Comparison of ENCODE assay signal across 8 cellular contexts in genomic region chr1:181152892-181153633, GRCh38.
A peak's percentile ranks its signal among the peaks of the same experiment; 100 is the strongest.
DNase-seq lines count a peak whose midpoint lies in the region; ATAC-seq and TF ChIP-seq lines count a peak whose summit lies in the region.
"Had no signal": no experiment of that assay in that cellular context is flagged by ENCODE, and none has a peak within 500 bp of the region (broad histone marks: within the 10 kb centered on the region; RNA-seq: fewer than 3 reads in every experiment).

No MANE protein-coding gene starts in this region.

- H3K9ac ChIP-seq in OCI-LY3 (ENCODE audit: low read length): peak overlapping the region; percentile 41; the same call in 1 of the 2 replicates

- H3K4me1 Mint-ChIP-seq in neural crest cell: peaks cover 5% of the 10 kb centered on the region
- H3K4me1 Mint-ChIP-seq in Caco-2 (ENCODE audit: low read depth, unreplicated experiment): peaks cover 20% of the 10 kb centered on the region

- peak overlapping the region; percentile 88 for H3K4me2 ChIP-seq in OCI-LY3 (ENCODE audit: low read length)

- no peaks in the 10 kb centered on the region for H3K27me3 Mint-ChIP-seq in neural crest cell (ENCODE audit: low read depth)
- H3K27me3 Mint-ChIP-seq in Caco-2 (ENCODE audit: insufficient read depth, unreplicated experiment): no peaks in the 10 kb centered on the region
- H3K27me3 Mint-ChIP-seq: activated naive CD4-positive, alpha-beta T cell treated with anti-CD3 and anti-CD28 coated beads, Interleukin-2, amount 50 U/mL, for 24 hours had no signal

- H3K36me3 Mint-ChIP-seq in neural crest cell (ENCODE audit: low read depth) (no peaks in the 10 kb centered on the region), Caco-2 (ENCODE audit: insufficient read depth, unreplicated experiment) (no peaks in the 10 kb centered on the region)
- H3K36me3 Mint-ChIP-seq: activated naive CD4-positive, alpha-beta T cell treated with anti-CD3 and anti-CD28 coated beads, Interleukin-2, amount 50 U/mL, for 24 hours had no signal

- H3K9me3 Mint-ChIP-seq in neural crest cell: no peaks in the 10 kb centered on the region
- peaks cover 10% of the 10 kb centered on the region for H3K9me3 Mint-ChIP-seq in Caco-2 (ENCODE audit: unreplicated experiment)
- H3K9me3 Mint-ChIP-seq: activated naive CD4-positive, alpha-beta T cell treated with anti-CD3 and anti-CD28 coated beads, Interleukin-2, amount 50 U/mL, for 24 hours had no signal

- no peak overlapping the region for H3K27ac ChIP-seq in OCI-LY3 (ENCODE audit: low read length)
- peak overlapping the region; percentile 63 to 87 (median 83) for H3K27ac ChIP-seq in esophagus squamous epithelium

- no peak overlapping the region for H3K4me3 Mint-ChIP-seq in neural crest cell
- no peak overlapping the region for H3K4me3 Mint-ChIP-seq in Caco-2 (ENCODE audit: unreplicated experiment)
- H3K4me3 Mint-ChIP-seq: activated naive CD4-positive, alpha-beta T cell treated with anti-CD3 and anti-CD28 coated beads, Interleukin-2, amount 50 U/mL, for 24 hours had no signal

- CTCF ChIA-PET in Caco-2 (lab: Charles Lee): no interaction called here

- POLR2A ChIA-PET in Caco-2 (lab: Charles Lee): no interaction called here

- H3K9me3 ChIP-seq in OCI-LY3 (ENCODE audit: insufficient read depth, low read length) (no peaks in the 10 kb centered on the region; the same call in 1 of the 2 replicates), esophagus squamous epithelium (no peaks in the 10 kb centered on the region), Caco-2 (peaks cover 12% of the 10 kb centered on the region; the same call in 1 of the 2 replicates)

- intact Hi-C loops in esophagus squamous epithelium (cut with DNase I): no loop called here
- intact Hi-C loops in Caco-2 (cut with micrococcal nuclease; ENCODE audit: unreplicated experiment): no loop called here

- no peaks in the 10 kb centered on the region for H3K79me2 ChIP-seq in OCI-LY3 (ENCODE audit: low read length)

- peak; percentile 75 for ATAC-seq in GM18868 (IDR thresholded peaks at IDR 0.05; ENCODE audit: unreplicated experiment)
- ATAC-seq in HG02970 (IDR thresholded peaks at IDR 0.05; ENCODE audit: low FRiP score, unreplicated experiment): peak; percentile 44

- H3K4me3 ChIP-seq in OCI-LY3 (ENCODE audit: low read length): peak overlapping the region; percentile 60
- no peak overlapping the region for H3K4me3 ChIP-seq in esophagus squamous epithelium
- no peak overlapping the region for H3K4me3 ChIP-seq in Caco-2 (ENCODE audit: low read depth, low read length)

- no TSS peak for BruUV-seq in Caco-2 (replicated peaks; lab: Mats Ljungman, UMichigan)

- WGBS in esophagus squamous epithelium, 2 donors: 22 to 43% methylated on average over 12 to 14 of the region's 16 CpGs

- H3K27ac Mint-ChIP-seq in neural crest cell (ENCODE audit: unreplicated experiment) (peak overlapping the region; percentile 46), Caco-2 (ENCODE audit: unreplicated experiment) (no peak overlapping the region)
- H3K27ac Mint-ChIP-seq: activated naive CD4-positive, alpha-beta T cell treated with anti-CD3 and anti-CD28 coated beads, Interleukin-2, amount 50 U/mL, for 24 hours had no signal

- H3K36me3 ChIP-seq in OCI-LY3 (replicated peaks; ENCODE audit: low read depth, low read length) (no peaks in the 10 kb centered on the region), esophagus squamous epithelium (no peaks in the 10 kb centered on the region), Caco-2 (ENCODE audit: control insufficient read depth, insufficient read depth, low read length) (no peaks in the 10 kb centered on the region)

- TF ChIP-seq CTCF in OCI-LY3 (IDR thresholded peaks at IDR 0.05; ENCODE audit: low read depth, low read length) (peak; percentile 59), esophagus squamous epithelium (IDR thresholded peaks at IDR 0.05) (peak in 3 of 6 experiments; percentile 16 to 34 (median 22)), neural crest cell (conservative IDR thresholded peaks at IDR 0.05) (peak; percentile 38), Caco-2 (IDR thresholded peaks at IDR 0.05; ENCODE audit: insufficient read depth in 1 of 2, low read depth in 1 of 2, low read length in 1 of 2, severe bottlenecking in 1 of 2, unreplicated experiment in 1 of 2) (no peak)

- DNase-seq in esophagus squamous epithelium (lab: John Stamatoyannopoulos, UW): no peak
- no peak for DNase-seq in neural crest cell (ENCODE audit: low read depth, low spot score)
- no peak for DNase-seq in effector CD4-positive, alpha-beta T cell
- DNase-seq in Caco-2: no peak

- TF ChIP-seq POLR2A in esophagus squamous epithelium (IDR thresholded peaks at IDR 0.05): peak in 2 of 4 donors; percentile 24 to 37

- H4K20me1 ChIP-seq in OCI-LY3 (ENCODE audit: insufficient read depth, low read length): no peaks in the 10 kb centered on the region

- H3K27me3 ChIP-seq in OCI-LY3 (ENCODE audit: low read depth, low read length) (peaks cover 11% of the 10 kb centered on the region; the same call in 1 of the 2 replicates), esophagus squamous epithelium (no peaks in the 10 kb centered on the region), Caco-2 (replicated peaks; ENCODE audit: control insufficient read depth, insufficient read depth, low read length) (no peaks in the 10 kb centered on the region)

- peak overlapping the region; percentile 58; the same call in 1 of the 2 replicates for H2AFZ ChIP-seq in OCI-LY3 (ENCODE audit: low read depth, low read length)

- H3K4me1 ChIP-seq in OCI-LY3 (ENCODE audit: low read length) (peaks cover 40% of the 10 kb centered on the region), esophagus squamous epithelium (peaks cover 0 to 53% (median 29%) of the 10 kb centered on the region in 3 donors), Caco-2 (peaks cover 3% of the 10 kb centered on the region; the same call in 1 of the 2 replicates)

Comparison
In these comparisons a context has a peak if more than half of its experiments do, and no peak if none do; other contexts are left out.
1. CTCF ChIP-seq: peak in OCI-LY3 (single experiment) and neural crest cell (single experiment); none in Caco-2 (0 of 2).